Comparison of ENCODE assay signal across 1 cellular context in the genomic region with DNA sequence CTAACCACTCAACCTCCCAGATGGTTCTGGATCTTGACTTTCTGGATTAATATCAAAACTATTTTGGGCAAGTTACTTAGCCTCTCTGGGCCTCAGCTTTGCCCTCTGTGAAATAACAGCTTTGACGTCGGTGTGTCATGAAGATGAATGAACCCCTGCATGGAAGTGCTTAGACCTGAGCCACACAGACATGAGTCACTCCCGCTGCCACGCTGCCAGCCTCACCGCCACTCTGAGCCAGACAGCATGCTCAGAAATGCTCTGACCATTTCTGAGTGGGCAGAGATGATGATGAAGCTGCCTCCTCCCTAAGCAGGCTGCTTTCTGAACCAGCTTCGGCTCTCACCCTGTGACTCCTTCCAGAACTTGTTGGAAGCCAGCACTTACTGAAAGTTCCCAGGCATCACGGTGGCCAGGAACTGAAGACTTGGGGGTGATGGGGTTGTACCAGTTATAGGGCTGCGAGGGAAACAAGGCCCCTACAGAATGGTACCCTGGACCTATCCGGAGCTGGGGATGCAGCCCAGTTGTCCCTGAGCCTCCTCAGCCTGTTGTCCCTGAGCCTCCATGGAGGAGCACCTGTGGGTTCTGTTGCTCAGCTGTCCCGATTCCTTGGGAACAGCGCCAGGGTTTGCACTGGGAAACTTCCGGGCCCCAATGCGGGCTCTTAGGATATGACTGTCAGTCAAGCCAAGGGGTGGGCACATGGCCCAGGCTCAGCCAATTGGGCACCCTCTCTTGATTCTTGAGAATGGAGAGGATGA.
TF ChIP-seq lines count a peak whose summit lies in the region.

No MANE protein-coding gene starts in this region.

TF ChIP-seq in HepG2, 621 proteins besides CTCF, POLR2A, EP300 and RAD21:
- no peak for TF ChIP-seq ZNF766 (CRISPR knock-in tag; IDR thresholded peaks at IDR 0.05; ENCODE audit: borderline replicate concordance)
- peak; percentile 37 for TF ChIP-seq FOSL2 (CRISPR knock-in tag; IDR thresholded peaks at IDR 0.05)
- TF ChIP-seq, protein P1, sequence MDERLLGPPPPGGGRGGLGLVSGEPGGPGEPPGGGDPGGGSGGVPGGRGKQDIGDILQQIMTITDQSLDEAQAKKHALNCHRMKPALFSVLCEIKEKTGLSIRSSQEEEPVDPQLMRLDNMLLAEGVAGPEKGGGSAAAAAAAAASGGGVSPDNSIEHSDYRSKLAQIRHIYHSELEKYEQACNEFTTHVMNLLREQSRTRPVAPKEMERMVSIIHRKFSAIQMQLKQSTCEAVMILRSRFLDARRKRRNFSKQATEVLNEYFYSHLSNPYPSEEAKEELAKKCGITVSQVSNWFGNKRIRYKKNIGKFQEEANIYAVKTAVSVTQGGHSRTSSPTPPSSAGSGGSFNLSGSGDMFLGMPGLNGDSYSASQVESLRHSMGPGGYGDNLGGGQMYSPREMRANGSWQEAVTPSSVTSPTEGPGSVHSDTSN (CRISPR knock-in tag; IDR thresholded peaks at IDR 0.05) = peak; percentile 35; the same call in 1 of the 2 replicates
- TF ChIP-seq NFYC (CRISPR knock-in tag; IDR thresholded peaks at IDR 0.05) = 0 out of 2 replicates have a peak, but pooled peaks have one; percentile 15
TF ChIP-seq in HepG2: peak in this region for 3.
